In the genomic region with DNA sequence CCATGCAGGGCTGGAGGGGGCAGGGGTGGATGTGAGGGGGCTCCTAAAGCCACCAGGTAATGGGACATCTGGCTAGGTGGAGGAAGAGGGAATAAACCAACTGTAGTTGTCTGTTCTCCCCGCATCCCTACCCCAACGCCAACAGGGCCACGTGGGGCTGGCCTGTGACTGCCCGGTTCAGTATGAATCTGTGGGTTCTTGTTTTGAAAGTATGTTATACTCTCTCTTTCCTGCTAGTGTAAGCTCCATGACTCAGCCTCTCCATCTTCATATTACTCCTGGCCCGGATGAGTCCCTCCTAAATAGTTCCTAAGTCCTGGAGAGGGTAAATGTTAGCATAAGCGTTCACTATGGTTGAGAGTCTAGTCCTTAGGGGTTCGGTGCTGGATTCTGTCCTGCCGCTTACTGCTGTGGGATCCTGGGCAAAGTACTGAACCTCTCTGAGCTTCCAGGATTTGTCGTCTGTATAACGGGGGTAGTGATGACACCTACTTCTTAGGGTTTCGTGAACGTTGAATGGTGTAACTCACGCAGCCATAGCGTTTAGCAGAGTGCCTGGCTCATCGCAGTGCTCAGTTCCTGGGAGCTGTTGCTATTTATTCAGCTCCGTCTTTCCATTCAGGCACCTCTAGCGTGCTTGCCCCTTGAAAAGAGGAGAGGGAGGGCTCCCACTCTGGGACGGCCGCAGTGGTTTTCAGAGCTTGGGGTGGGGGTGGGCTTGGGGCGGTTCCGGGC, we compare ENCODE assay signal across 9 cellular contexts. TPM values are rescaled to one million over a fixed set of nuclear protein-coding genes. Genes with fewer than 3 reads are reported as not detected.
DNase-seq lines count a peak whose midpoint lies in the region; ATAC-seq and TF ChIP-seq lines count a peak whose summit lies in the region.
"Had no signal": no experiment of that assay in that cellular context is flagged by ENCODE, and none has a peak within 500 bp of the region (broad histone marks: within the 10 kb centered on the region; RNA-seq: fewer than 3 reads in every experiment).

No MANE protein-coding gene starts in this region.

- H3K36me3 Mint-ChIP-seq in chondrocyte (ENCODE audit: low read depth) = peaks cover 5% of the 10 kb centered on the region
- H3K36me3 Mint-ChIP-seq in naive B cell = peaks cover 0 to 6% of the 10 kb centered on the region in 2 donors

- no peak overlapping the region for H3K9ac ChIP-seq in HUES48 (ENCODE audit: low read depth, low read length)

- H3K27ac ChIP-seq in HUES48 (ENCODE audit: low read depth, low read length) = no peak overlapping the region
- H3K27ac ChIP-seq: PC-9 had no signal

- peak; percentile 31 to 44 for ATAC-seq in naive B cell (ENCODE audit: low read depth in 2 of 2)
- no peak for ATAC-seq in GM18870 (IDR thresholded peaks at IDR 0.05; ENCODE audit: unreplicated experiment)

- H3K4me3 ChIP-seq in HUES48 (ENCODE audit: low read depth, low read length) (peak overlapping the region; percentile 52; the same call in 1 of the 2 replicates), MG63 (no peak overlapping the region; the same call in 1 of the 2 replicates)
- H3K4me3 ChIP-seq: PC-9 had no signal

- DNase-seq in AG08396 (ENCODE audit: low spot score) = peak; percentile 76
- no peak for DNase-seq in chondrocyte (ENCODE audit: low spot score)
- DNase-seq in naive B cell = no peak
- no peak for DNase-seq in foreskin melanocyte
- DNase-seq in SKM-1 treated with dmso at 0.1 percent for 144 hours (lab: John Stamatoyannopoulos, UW; ENCODE audit: unreplicated experiment) = no peak
- DNase-seq in MG63 = no peak

- H3K4me3 Mint-ChIP-seq in chondrocyte (ENCODE audit: unreplicated experiment) (peak overlapping the region; percentile 59), naive B cell (peak overlapping the region; percentile 29 to 84 (median 48))

- H3K27ac Mint-ChIP-seq in chondrocyte (ENCODE audit: unreplicated experiment) = peak overlapping the region; percentile 22
- peak overlapping the region in 1 of 6 donors; percentile 13 for H3K27ac Mint-ChIP-seq in naive B cell

- no peak for TF ChIP-seq CTCF in chondrocyte (IDR thresholded peaks at IDR 0.05)

- H3K9me3 ChIP-seq in HUES48 (ENCODE audit: control insufficient read depth, insufficient read depth, low read length) = no peaks in the 10 kb centered on the region
- H3K9me3 ChIP-seq in MG63 = no peaks in the 10 kb centered on the region

- peaks cover 80% of the 10 kb centered on the region for H3K27me3 ChIP-seq in HUES48 (ENCODE audit: control insufficient read depth, insufficient read depth, low read length)
- H3K27me3 ChIP-seq in MG63 = no peaks in the 10 kb centered on the region

- H3K4me1 Mint-ChIP-seq in chondrocyte (ENCODE audit: low read depth) (peaks cover 16% of the 10 kb centered on the region), naive B cell (peaks cover 13 to 25% (median 13%) of the 10 kb centered on the region in 3 donors)

- H3K27me3 Mint-ChIP-seq in chondrocyte (ENCODE audit: low read depth) = peaks cover 45% of the 10 kb centered on the region
- peaks cover 44 to 89% (median 60%) of the 10 kb centered on the region in 3 donors for H3K27me3 Mint-ChIP-seq in naive B cell

- H3K4me1 ChIP-seq in HUES48 (ENCODE audit: control insufficient read depth, insufficient read depth, low read length) = 0 out of 2 replicates have a peak, but pooled peaks cover 2% of the 10 kb centered on the region

- no peaks in the 10 kb centered on the region for H3K9me3 Mint-ChIP-seq in chondrocyte (ENCODE audit: low read depth)
- peaks cover 0 to 6% (median 2%) of the 10 kb centered on the region in 7 donors for H3K9me3 Mint-ChIP-seq in naive B cell

- H3K36me3 ChIP-seq in HUES48 (ENCODE audit: control insufficient read depth, insufficient read depth, low read length) = no peaks in the 10 kb centered on the region
- no peaks in the 10 kb centered on the region for H3K36me3 ChIP-seq in MG63

RNA-seq across cellular contexts. Expression of gene LHX2, which starts 28.8 kb away (rescaled TPM):
- 0.20 TPM in 1 of 3 replicates, not detected in the others for total RNA-seq in chondrocyte
- under 1 TPM in 1 of 6 donors, not detected in 5; 0.27 TPM for polyA plus RNA-seq in naive B cell (ENCODE audit: low read depth in 6 of 6)
- 0.49 and 0.74 TPM in 2 replicates for total RNA-seq in MG63 (2014; rRNA removed; shearing (Covaris generic); ENCODE audit: low replicate concordance)
